Comparison of ENCODE assay signal across 1 cellular context in the genomic region with DNA sequence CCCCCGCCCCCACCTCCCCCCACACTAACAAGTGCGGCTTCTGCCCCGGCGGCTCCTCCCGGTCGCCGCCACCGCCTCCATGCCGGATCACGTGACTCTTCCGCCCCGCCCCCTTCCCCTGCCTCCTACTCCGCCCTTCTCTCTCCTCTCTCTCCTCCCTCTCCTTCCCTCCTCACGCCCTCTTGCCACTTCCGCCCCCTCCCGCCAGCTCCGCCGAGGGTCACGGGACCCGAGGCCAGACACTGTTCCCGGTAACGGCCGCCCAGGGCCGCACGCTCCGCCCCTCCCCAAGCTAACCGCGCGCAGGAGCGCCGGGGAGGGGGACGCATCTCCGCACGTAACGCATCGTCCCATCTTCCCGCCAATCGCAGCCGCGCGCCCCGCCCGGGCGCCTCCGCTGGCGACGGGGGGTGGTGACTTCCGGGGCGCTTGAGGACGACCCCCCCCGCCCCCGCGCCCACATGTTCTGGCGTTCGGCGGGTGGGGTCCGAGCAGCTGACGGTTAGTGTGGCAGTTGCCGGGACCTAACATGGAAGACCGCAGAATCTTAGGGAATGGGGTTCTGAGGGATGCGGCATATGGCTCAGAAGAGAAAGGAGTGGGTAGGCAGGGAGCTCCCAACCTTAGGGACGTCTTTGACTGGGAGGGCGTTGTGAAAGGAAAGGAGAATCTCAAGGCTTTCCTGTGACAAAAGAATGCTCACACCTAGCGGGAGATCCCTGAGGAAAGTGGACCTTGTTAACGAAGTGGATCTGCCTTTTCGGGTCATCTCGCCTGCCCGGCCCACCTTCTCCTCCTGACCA.
TF ChIP-seq lines count a peak whose summit lies in the region.

A gene with protein sequence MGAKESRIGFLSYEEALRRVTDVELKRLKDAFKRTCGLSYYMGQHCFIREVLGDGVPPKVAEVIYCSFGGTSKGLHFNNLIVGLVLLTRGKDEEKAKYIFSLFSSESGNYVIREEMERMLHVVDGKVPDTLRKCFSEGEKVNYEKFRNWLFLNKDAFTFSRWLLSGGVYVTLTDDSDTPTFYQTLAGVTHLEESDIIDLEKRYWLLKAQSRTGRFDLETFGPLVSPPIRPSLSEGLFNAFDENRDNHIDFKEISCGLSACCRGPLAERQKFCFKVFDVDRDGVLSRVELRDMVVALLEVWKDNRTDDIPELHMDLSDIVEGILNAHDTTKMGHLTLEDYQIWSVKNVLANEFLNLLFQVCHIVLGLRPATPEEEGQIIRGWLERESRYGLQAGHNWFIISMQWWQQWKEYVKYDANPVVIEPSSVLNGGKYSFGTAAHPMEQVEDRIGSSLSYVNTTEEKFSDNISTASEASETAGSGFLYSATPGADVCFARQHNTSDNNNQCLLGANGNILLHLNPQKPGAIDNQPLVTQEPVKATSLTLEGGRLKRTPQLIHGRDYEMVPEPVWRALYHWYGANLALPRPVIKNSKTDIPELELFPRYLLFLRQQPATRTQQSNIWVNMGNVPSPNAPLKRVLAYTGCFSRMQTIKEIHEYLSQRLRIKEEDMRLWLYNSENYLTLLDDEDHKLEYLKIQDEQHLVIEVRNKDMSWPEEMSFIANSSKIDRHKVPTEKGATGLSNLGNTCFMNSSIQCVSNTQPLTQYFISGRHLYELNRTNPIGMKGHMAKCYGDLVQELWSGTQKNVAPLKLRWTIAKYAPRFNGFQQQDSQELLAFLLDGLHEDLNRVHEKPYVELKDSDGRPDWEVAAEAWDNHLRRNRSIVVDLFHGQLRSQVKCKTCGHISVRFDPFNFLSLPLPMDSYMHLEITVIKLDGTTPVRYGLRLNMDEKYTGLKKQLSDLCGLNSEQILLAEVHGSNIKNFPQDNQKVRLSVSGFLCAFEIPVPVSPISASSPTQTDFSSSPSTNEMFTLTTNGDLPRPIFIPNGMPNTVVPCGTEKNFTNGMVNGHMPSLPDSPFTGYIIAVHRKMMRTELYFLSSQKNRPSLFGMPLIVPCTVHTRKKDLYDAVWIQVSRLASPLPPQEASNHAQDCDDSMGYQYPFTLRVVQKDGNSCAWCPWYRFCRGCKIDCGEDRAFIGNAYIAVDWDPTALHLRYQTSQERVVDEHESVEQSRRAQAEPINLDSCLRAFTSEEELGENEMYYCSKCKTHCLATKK (N-terminal part only) (minus strand): TSS at position 92 of the 803 bp plus-strand sequence. CDS start 194 bp downstream, outside the sequence.

TF ChIP-seq in GM12878, 131 proteins besides CTCF, POLR2A, EP300 and RAD21 (continued from another document):
- TF ChIP-seq, protein P1, sequence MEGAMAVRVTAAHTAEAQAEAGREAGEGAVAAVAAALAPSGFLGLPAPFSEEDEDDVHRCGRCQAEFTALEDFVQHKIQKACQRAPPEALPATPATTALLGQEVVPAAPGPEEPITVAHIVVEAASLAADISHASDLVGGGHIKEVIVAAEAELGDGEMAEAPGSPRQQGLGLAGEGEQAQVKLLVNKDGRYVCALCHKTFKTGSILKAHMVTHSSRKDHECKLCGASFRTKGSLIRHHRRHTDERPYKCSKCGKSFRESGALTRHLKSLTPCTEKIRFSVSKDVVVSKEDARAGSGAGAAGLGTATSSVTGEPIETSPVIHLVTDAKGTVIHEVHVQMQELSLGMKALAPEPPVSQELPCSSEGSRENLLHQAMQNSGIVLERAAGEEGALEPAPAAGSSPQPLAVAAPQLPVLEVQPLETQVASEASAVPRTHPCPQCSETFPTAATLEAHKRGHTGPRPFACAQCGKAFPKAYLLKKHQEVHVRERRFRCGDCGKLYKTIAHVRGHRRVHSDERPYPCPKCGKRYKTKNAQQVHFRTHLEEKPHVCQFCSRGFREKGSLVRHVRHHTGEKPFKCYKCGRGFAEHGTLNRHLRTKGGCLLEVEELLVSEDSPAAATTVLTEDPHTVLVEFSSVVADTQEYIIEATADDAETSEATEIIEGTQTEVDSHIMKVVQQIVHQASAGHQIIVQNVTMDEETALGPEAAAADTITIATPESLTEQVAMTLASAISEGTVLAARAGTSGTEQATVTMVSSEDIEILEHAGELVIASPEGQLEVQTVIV (IDR thresholded peaks at IDR 0.05; ENCODE audit: borderline replicate concordance, partially characterized antibody) = peak; percentile 84
- TF ChIP-seq SREBF2 (IDR thresholded peaks at IDR 0.05; ENCODE audit: low read length) (no peak), E2F4 (IDR thresholded peaks at IDR 0.05; ENCODE audit: low read depth, low read length) (peak; percentile 37; the same call in 1 of the 2 replicates), IKZF1 (conservative IDR thresholded peaks at IDR 0.05) (peak; percentile 91), ZNF207 (IDR thresholded peaks at IDR 0.05; ENCODE audit: borderline replicate concordance) (peak; percentile 82), PAX5 (IDR thresholded peaks at IDR 0.05; ENCODE audit: borderline replicate concordance, low read depth, low read length) (peak; percentile 24; the same call in 1 of the 2 replicates), PML (IDR thresholded peaks at IDR 0.05; ENCODE audit: low read length) (peak; percentile 78; the same call in 1 of the 2 replicates), SUZ12 (IDR thresholded peaks at IDR 0.05; ENCODE audit: unreplicated experiment) (no peak), NFIC (IDR thresholded peaks at IDR 0.05; ENCODE audit: low read depth, low read length) (no peak), NR2F1 (conservative IDR thresholded peaks at IDR 0.05) (peak; percentile 82), GABPA (IDR thresholded peaks at IDR 0.05; ENCODE audit: low read depth) (peak; percentile 71; the same call in 1 of the 2 replicates), DPF2 (IDR thresholded peaks at IDR 0.05) (peak; percentile 67), POU2F2 (IDR thresholded peaks at IDR 0.05; ENCODE audit: borderline replicate concordance, low read depth, low read length) (no peak; the same call in 2 of the 3 replicates), ZNF24 (IDR thresholded peaks at IDR 0.05) (no peak), ATF7 (IDR thresholded peaks at IDR 0.05; ENCODE audit: low read depth) (peak; percentile 45), TCF7 (IDR thresholded peaks at IDR 0.05; ENCODE audit: borderline replicate concordance) (no peak), ASH2L (IDR thresholded peaks at IDR 0.05; ENCODE audit: borderline replicate concordance, low read depth) (no peak)
- TF ChIP-seq, protein P2, sequence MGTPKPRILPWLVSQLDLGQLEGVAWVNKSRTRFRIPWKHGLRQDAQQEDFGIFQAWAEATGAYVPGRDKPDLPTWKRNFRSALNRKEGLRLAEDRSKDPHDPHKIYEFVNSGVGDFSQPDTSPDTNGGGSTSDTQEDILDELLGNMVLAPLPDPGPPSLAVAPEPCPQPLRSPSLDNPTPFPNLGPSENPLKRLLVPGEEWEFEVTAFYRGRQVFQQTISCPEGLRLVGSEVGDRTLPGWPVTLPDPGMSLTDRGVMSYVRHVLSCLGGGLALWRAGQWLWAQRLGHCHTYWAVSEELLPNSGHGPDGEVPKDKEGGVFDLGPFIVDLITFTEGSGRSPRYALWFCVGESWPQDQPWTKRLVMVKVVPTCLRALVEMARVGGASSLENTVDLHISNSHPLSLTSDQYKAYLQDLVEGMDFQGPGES (IDR thresholded peaks at IDR 0.05) = peak; percentile 44
- TF ChIP-seq, protein P3, sequence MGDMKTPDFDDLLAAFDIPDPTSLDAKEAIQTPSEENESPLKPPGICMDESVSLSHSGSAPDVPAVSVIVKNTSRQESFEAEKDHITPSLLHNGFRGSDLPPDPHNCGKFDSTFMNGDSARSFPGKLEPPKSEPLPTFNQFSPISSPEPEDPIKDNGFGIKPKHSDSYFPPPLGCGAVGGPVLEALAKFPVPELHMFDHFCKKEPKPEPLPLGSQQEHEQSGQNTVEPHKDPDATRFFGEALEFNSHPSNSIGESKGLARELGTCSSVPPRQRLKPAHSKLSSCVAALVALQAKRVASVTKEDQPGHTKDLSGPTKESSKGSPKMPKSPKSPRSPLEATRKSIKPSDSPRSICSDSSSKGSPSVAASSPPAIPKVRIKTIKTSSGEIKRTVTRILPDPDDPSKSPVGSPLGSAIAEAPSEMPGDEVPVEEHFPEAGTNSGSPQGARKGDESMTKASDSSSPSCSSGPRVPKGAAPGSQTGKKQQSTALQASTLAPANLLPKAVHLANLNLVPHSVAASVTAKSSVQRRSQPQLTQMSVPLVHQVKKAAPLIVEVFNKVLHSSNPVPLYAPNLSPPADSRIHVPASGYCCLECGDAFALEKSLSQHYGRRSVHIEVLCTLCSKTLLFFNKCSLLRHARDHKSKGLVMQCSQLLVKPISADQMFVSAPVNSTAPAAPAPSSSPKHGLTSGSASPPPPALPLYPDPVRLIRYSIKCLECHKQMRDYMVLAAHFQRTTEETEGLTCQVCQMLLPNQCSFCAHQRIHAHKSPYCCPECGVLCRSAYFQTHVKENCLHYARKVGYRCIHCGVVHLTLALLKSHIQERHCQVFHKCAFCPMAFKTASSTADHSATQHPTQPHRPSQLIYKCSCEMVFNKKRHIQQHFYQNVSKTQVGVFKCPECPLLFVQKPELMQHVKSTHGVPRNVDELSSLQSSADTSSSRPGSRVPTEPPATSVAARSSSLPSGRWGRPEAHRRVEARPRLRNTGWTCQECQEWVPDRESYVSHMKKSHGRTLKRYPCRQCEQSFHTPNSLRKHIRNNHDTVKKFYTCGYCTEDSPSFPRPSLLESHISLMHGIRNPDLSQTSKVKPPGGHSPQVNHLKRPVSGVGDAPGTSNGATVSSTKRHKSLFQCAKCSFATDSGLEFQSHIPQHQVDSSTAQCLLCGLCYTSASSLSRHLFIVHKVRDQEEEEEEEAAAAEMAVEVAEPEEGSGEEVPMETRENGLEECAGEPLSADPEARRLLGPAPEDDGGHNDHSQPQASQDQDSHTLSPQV (IDR thresholded peaks at IDR 0.05) = no peak
- TF ChIP-seq, protein P4, sequence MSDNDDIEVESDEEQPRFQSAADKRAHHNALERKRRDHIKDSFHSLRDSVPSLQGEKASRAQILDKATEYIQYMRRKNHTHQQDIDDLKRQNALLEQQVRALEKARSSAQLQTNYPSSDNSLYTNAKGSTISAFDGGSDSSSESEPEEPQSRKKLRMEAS (IDR thresholded peaks at IDR 0.05; ENCODE audit: low read depth, low read length) = no peak; the same call in 1 of the 2 replicates
- TF ChIP-seq, protein P5, sequence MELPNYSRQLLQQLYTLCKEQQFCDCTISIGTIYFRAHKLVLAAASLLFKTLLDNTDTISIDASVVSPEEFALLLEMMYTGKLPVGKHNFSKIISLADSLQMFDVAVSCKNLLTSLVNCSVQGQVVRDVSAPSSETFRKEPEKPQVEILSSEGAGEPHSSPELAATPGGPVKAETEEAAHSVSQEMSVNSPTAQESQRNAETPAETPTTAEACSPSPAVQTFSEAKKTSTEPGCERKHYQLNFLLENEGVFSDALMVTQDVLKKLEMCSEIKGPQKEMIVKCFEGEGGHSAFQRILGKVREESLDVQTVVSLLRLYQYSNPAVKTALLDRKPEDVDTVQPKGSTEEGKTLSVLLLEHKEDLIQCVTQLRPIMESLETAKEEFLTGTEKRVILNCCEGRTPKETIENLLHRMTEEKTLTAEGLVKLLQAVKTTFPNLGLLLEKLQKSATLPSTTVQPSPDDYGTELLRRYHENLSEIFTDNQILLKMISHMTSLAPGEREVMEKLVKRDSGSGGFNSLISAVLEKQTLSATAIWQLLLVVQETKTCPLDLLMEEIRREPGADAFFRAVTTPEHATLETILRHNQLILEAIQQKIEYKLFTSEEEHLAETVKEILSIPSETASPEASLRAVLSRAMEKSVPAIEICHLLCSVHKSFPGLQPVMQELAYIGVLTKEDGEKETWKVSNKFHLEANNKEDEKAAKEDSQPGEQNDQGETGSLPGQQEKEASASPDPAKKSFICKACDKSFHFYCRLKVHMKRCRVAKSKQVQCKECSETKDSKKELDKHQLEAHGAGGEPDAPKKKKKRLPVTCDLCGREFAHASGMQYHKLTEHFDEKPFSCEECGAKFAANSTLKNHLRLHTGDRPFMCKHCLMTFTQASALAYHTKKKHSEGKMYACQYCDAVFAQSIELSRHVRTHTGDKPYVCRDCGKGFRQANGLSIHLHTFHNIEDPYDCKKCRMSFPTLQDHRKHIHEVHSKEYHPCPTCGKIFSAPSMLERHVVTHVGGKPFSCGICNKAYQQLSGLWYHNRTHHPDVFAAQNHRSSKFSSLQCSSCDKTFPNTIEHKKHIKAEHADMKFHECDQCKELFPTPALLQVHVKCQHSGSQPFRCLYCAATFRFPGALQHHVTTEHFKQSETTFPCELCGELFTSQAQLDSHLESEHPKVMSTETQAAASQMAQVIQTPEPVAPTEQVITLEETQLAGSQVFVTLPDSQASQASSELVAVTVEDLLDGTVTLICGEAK (IDR thresholded peaks at IDR 0.05; ENCODE audit: borderline replicate concordance) = peak; percentile 39; the same call in 1 of the 2 replicates
